6 cellular contexts compared by ENCODE assay signal in genomic region chr7:83142365-83142764, GRCh38.
"Had no signal": no experiment of that assay in that cellular context is flagged by ENCODE, and none has a peak within 500 bp of the region (broad histone marks: within the 10 kb centered on the region; RNA-seq: fewer than 3 reads in every experiment).

No MANE protein-coding gene starts in this region.

- H3K4me3 ChIP-seq: K562 had no signal

- DNase-seq: GOT3, H7, IMR-90, KG1 had no signal

- H3K27ac ChIP-seq: HL-60 had no signal

- ATAC-seq: K562 had no signal
